Comparison of ENCODE assay signal across 1 cellular context in genomic region chr10:121927841-121928527, GRCh38.
A peak's percentile ranks its signal among the peaks of the same experiment; 100 is the strongest.
TF ChIP-seq lines count a peak whose summit lies in the region.

Gene ATE1, minus strand, starts transcription at chr10:121928031. Its CDS starts 82 bp downstream, at chr10:121927949.

TF ChIP-seq in HepG2, 621 proteins besides CTCF, POLR2A, EP300 and RAD21 (continued from another document and continues in another):
- peak; percentile 65 for TF ChIP-seq ARID4A (CRISPR knock-in tag; IDR thresholded peaks at IDR 0.05; ENCODE audit: borderline replicate concordance)
- no peak for TF ChIP-seq DZIP1 (CRISPR knock-in tag; IDR thresholded peaks at IDR 0.05)
- peak; percentile 77 for TF ChIP-seq NR2C2 (CRISPR knock-in tag; IDR thresholded peaks at IDR 0.05; ENCODE audit: borderline replicate concordance)
- TF ChIP-seq ZNF770 (CRISPR knock-in tag; IDR thresholded peaks at IDR 0.05) = peak; percentile 14; the same call in 1 of the 2 replicates
- TF ChIP-seq HNF1A (IDR thresholded peaks at IDR 0.05; ENCODE audit: low read depth) = no peak
- TF ChIP-seq HNF1A (CRISPR knock-in tag; IDR thresholded peaks at IDR 0.05; ENCODE audit: borderline replicate concordance) = no peak
- no peak for TF ChIP-seq ZNF282 (IDR thresholded peaks at IDR 0.05; ENCODE audit: partially characterized antibody)
- TF ChIP-seq HMG20A (CRISPR knock-in tag; IDR thresholded peaks at IDR 0.05; ENCODE audit: borderline replicate concordance) = no peak; the same call in 1 of the 2 replicates
- TF ChIP-seq MAFF (IDR thresholded peaks at IDR 0.05; ENCODE audit: low read depth, low read length) = no peak
- TF ChIP-seq CBFB (CRISPR knock-in tag; IDR thresholded peaks at IDR 0.05) = no peak
- TF ChIP-seq ZNF7 (CRISPR knock-in tag; IDR thresholded peaks at IDR 0.05) = no peak
- no peak for TF ChIP-seq RELA (CRISPR knock-in tag; IDR thresholded peaks at IDR 0.05)
- peak; percentile 71; the same call in 1 of the 2 replicates for TF ChIP-seq DRAP1 (CRISPR knock-in tag; IDR thresholded peaks at IDR 0.05)
- TF ChIP-seq MYNN (CRISPR knock-in tag; IDR thresholded peaks at IDR 0.05; ENCODE audit: low read depth) = no peak
- TF ChIP-seq ZNF335 (CRISPR knock-in tag; IDR thresholded peaks at IDR 0.05) = 0 out of 2 replicates have a peak, but pooled peaks have one; percentile 45
- TF ChIP-seq HNRNPK (IDR thresholded peaks at IDR 0.05; ENCODE audit: low read depth, low read length, poor library complexity, severe bottlenecking) = peak; percentile 98
- no peak for TF ChIP-seq ZNF3 (CRISPR knock-in tag; IDR thresholded peaks at IDR 0.05)
- peak; percentile 93 for TF ChIP-seq ZFY (CRISPR knock-in tag; IDR thresholded peaks at IDR 0.05)
- TF ChIP-seq BCLAF1 (IDR thresholded peaks at IDR 0.05) = no peak
- TF ChIP-seq ZNF761 (CRISPR knock-in tag; conservative IDR thresholded peaks at IDR 0.05) = peak; percentile 34; the same call in 1 of the 2 replicates
- TF ChIP-seq SIX1 (CRISPR knock-in tag; IDR thresholded peaks at IDR 0.05; ENCODE audit: borderline replicate concordance) = 0 out of 2 replicates have a peak, but pooled peaks have one; percentile 2
- TF ChIP-seq ZNF589 (CRISPR knock-in tag; conservative IDR thresholded peaks at IDR 0.05) = peak; percentile 50; the same call in 1 of the 2 replicates
- TF ChIP-seq TEAD3 (CRISPR knock-in tag; optimal IDR thresholded peaks at IDR 0.05; ENCODE audit: borderline replicate concordance) = peak; percentile 7
- no peak for TF ChIP-seq ZNF274 (CRISPR knock-in tag; IDR thresholded peaks at IDR 0.05)
- no peak; the same call in 1 of the 2 replicates for TF ChIP-seq NCOR1 (IDR thresholded peaks at IDR 0.05; ENCODE audit: borderline replicate concordance, low read length)
- TF ChIP-seq ZFP82 (CRISPR knock-in tag; IDR thresholded peaks at IDR 0.05; ENCODE audit: borderline replicate concordance) = peak; percentile 96
- peak; percentile 86 for TF ChIP-seq POLR2G (IDR thresholded peaks at IDR 0.05; ENCODE audit: low read depth, low read length)
- no peak for TF ChIP-seq ZNF713 (CRISPR knock-in tag; IDR thresholded peaks at IDR 0.05)
- TF ChIP-seq TAF15 (IDR thresholded peaks at IDR 0.05; ENCODE audit: low read depth, low read length, poor library complexity, severe bottlenecking) = peak; percentile 36
- TF ChIP-seq ZFP36L1 (CRISPR knock-in tag; IDR thresholded peaks at IDR 0.05) = no peak
- no peak for TF ChIP-seq RAD51 (IDR thresholded peaks at IDR 0.05; ENCODE audit: borderline replicate concordance)
- no peak for TF ChIP-seq MXD1 (CRISPR knock-in tag; IDR thresholded peaks at IDR 0.05)
- TF ChIP-seq SIN3A (IDR thresholded peaks at IDR 0.05; ENCODE audit: borderline replicate concordance, low read depth, low read length) = no peak; the same call in 1 of the 2 replicates
- peak; percentile 76 for TF ChIP-seq SRSF1 (optimal IDR thresholded peaks at IDR 0.05; ENCODE audit: low read depth, low read length)
- peak; percentile 38 for TF ChIP-seq FOSL2 (CRISPR knock-in tag; IDR thresholded peaks at IDR 0.05)
- no peak; the same call in 1 of the 2 replicates for TF ChIP-seq HDAC1 (CRISPR knock-in tag; IDR thresholded peaks at IDR 0.05)
- TF ChIP-seq HNRNPH1 (optimal IDR thresholded peaks at IDR 0.05; ENCODE audit: low read depth, low read length) = peak; percentile 83
- peak; percentile 89 for TF ChIP-seq REL (CRISPR knock-in tag; conservative IDR thresholded peaks at IDR 0.05)
- no peak for TF ChIP-seq CENPBD1 (CRISPR knock-in tag; IDR thresholded peaks at IDR 0.05; ENCODE audit: borderline replicate concordance, low read depth)
